Comparison of ENCODE assay signal across 8 cellular contexts in genomic region chr3:196432137-196432879, GRCh38. TPM values are rescaled to one million over a fixed set of nuclear protein-coding genes. Genes with fewer than 3 reads are reported as not detected.
DNase-seq lines count a peak whose midpoint lies in the region; ATAC-seq and TF ChIP-seq lines count a peak whose summit lies in the region.

TSS of gene UBXN7 (minus strand) at chr3:196432427. CDS start at chr3:196432399, 28 bp downstream.

- H3K4me3 ChIP-seq in mucosa of rectum (ENCODE audit: low read length in 2 of 2) = peak within 1 kb of the TSS; percentile 94 to 97

- peaks cover 22% of the 10 kb centered on the region for H3K4me1 Mint-ChIP-seq in activated T-cell treated with anti-CD3 and anti-CD28 coated beads, Interleukin-2, amount 50 U/mL, for 24 hours (ENCODE audit: low read depth)

- peaks cover 25% of the 10 kb centered on the region for H3K36me3 Mint-ChIP-seq in activated T-cell treated with anti-CD3 and anti-CD28 coated beads, Interleukin-2, amount 50 U/mL, for 24 hours (ENCODE audit: low read depth)

- TF ChIP-seq POLR2A in erythroblast (IDR thresholded peaks at IDR 0.05; ENCODE audit: low read length) = peak; percentile 81

- peak within 1 kb of the TSS; percentile 91 to 95 for H3K9ac ChIP-seq in mucosa of rectum (ENCODE audit: low read depth in 1 of 2, low read length in 2 of 2)

- no peaks in the 10 kb centered on the region for H3K9me3 Mint-ChIP-seq in activated T-cell treated with anti-CD3 and anti-CD28 coated beads, Interleukin-2, amount 50 U/mL, for 24 hours

- H3K4me3 Mint-ChIP-seq in activated T-cell treated with anti-CD3 and anti-CD28 coated beads, Interleukin-2, amount 50 U/mL, for 24 hours = peak within 1 kb of the TSS; percentile 77

- peak within 1 kb of the TSS; percentile 97 for H3K27ac Mint-ChIP-seq in activated T-cell treated with anti-CD3 and anti-CD28 coated beads, Interleukin-2, amount 50 U/mL, for 24 hours

- ATAC-seq in GM21717 (IDR thresholded peaks at IDR 0.05; ENCODE audit: unreplicated experiment) = peak; percentile 66

- peak within 1 kb of the TSS; percentile 82 to 86 for H3K27ac ChIP-seq in mucosa of rectum (ENCODE audit: low read depth in 2 of 2, low read length in 2 of 2)

- H3K27me3 ChIP-seq in mucosa of rectum (ENCODE audit: control insufficient read depth in 2 of 2, insufficient read depth in 2 of 2, low read length in 2 of 2) = no peaks in the 10 kb centered on the region

- H3K36me3 ChIP-seq in mucosa of rectum (ENCODE audit: control insufficient read depth in 2 of 2, insufficient read depth in 2 of 2, low read length in 2 of 2) = no peaks in the 10 kb centered on the region

- DNase-seq in DMS153 treated with DMSO at 0.1 percent for 48 hours (lab: John Stamatoyannopoulos, UW; ENCODE audit: unreplicated experiment) (peak; percentile 86), KG1 (lab: John Stamatoyannopoulos, UW) (peak; percentile 96), erythroblast (lab: John Stamatoyannopoulos, UW) (peak; percentile 96 to 98)
- peak; percentile 99 for DNase-seq in activated T-cell treated with anti-CD3 and anti-CD28 coated beads, Interleukin-2, amount 50 U/mL, for 24 hours
- peak; percentile 85 to 95 for DNase-seq in stimulated activated CD8-positive, alpha-beta memory T cell treated with anti-CD3 and anti-CD28 coated beads, Interleukin-4, amount 100 ng/mL, for 4 hours (ENCODE audit: low read depth in 2 of 2, low spot score in 1 of 2)

- no peaks in the 10 kb centered on the region for H3K9me3 ChIP-seq in mucosa of rectum (ENCODE audit: control insufficient read depth in 2 of 2, low read length in 2 of 2)

- H3K27me3 Mint-ChIP-seq in activated T-cell treated with anti-CD3 and anti-CD28 coated beads, Interleukin-2, amount 50 U/mL, for 24 hours = no peaks in the 10 kb centered on the region

- H3K4me1 ChIP-seq in mucosa of rectum (ENCODE audit: control insufficient read depth in 2 of 2, insufficient read depth in 2 of 2, low read length in 2 of 2) = peaks cover 0 to 7% of the 10 kb centered on the region in 2 donors

TF ChIP-seq in PFSK-1, 5 proteins besides CTCF, POLR2A, EP300 and RAD21:
- TF ChIP-seq REST (IDR thresholded peaks at IDR 0.05; ENCODE audit: insufficient read depth in 1 of 2, low read depth in 2 of 2, low read length in 2 of 2) (no peak), FOXP2 (optimal IDR thresholded peaks at IDR 0.05; ENCODE audit: borderline replicate concordance, extremely low read depth, extremely low read length, insufficient read depth) (peak; percentile 91), SIN3A (IDR thresholded peaks at IDR 0.05; ENCODE audit: borderline replicate concordance, insufficient read depth, low read length) (peak; percentile 52; the same call in 1 of the 2 replicates), POLR2AphosphoS5 (IDR thresholded peaks at IDR 0.05; ENCODE audit: low read depth, low read length) (peak; percentile 88), TAF1 (IDR thresholded peaks at IDR 0.05; ENCODE audit: borderline replicate concordance, insufficient read depth, low read length) (peak; percentile 83; the same call in 1 of the 2 replicates)

RNA-seq across cellular contexts. Expression of gene UBXN7, which starts in this region (rescaled TPM):
- 4.6 TPM for polyA plus RNA-seq in PFSK-1 (2012; ENCODE audit: insufficient read length, low read depth)

Comparison
In these comparisons a context has a peak if more than half of its experiments do, and no peak if none do; other contexts are left out.
1. Peak in every context shown above with its lines: DNase-seq, ATAC-seq, H3K4me3 ChIP-seq and H3K27ac ChIP-seq.